In the genomic region with DNA sequence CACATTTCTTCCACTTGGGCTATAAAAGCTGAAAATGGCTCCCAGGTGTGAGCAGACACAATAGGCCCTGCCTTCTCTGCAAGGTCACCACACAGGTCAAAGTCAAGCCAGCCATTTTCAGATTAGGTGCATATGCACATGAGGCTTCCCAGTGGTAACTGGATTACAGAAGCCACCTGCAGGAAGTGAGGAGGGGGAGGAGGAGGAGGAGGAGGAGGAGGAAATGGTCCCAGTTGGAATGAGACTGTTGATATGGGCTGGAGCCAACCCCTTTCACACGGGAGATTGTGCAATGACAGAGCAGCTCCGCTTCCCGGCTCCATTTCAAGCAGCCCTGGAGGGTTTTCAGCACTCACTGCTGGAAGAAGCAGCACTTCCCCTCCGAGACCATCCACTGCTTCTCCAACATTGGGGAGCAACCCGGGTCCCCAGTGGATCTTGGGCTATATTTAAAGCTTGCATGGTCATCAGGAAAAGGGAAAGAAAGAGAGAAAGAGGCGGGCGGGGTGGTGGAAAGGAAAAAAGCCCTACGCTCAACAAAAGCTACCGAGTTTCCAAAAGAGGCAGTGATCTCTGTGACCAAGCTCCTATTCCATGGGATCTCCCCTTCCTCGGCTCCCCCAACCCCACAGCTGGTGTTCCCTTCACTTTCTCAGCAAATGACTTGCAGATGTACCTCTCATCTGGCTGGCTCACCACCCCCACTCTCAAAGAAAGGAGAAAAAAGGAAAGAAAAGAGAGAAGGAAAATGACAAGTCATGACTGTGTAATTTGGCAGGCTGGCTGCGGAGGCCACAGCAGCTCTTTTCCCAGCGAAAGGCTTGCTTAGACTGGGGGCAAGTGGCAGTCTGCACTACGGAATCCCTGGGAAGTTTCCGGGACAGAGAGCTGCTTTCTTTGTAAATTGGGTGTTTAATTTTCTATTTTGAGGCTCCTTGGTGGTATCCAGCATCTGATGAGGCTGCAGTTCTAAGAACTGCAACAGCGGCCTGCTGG, we compare ENCODE assay signal across 8 cellular contexts. TPM values are rescaled to one million over a fixed set of nuclear protein-coding genes. Genes with fewer than 3 reads are reported as not detected.
DNase-seq lines count a peak whose midpoint lies in the region; ATAC-seq, FAIRE-seq and TF ChIP-seq lines count a peak whose summit lies in the region.

No MANE protein-coding gene starts in this region.

- CTCF ChIA-PET in AG04449 (lab: Yijun Ruan, JAX) = interaction anchor here (0.9 to 2.2 kb wide), 12 partner anchors 9 to 379 kb away, joined by 3 to 9 read pairs (median 4); no protein-coding TSS in a partner anchor
- CTCF ChIA-PET in MCF 10A (lab: Yijun Ruan, JAX) = interaction anchor here (0.5 to 1.7 kb wide), 6 partner anchors 11 to 379 kb away, joined by 3 to 7 read pairs (median 3); no protein-coding TSS in a partner anchor

- intact Hi-C loops in MCF 10A (cut with micrococcal nuclease) = no loop called here

- no peaks in the 10 kb centered on the region for H4K20me1 ChIP-seq in keratinocyte (ENCODE audit: control insufficient read depth, extremely low read depth, insufficient read depth, low read length)

- peak overlapping the region; percentile 66 for H2AFZ ChIP-seq in keratinocyte (ENCODE audit: control insufficient read depth, low read length)

- H3K9me1 ChIP-seq in keratinocyte (ENCODE audit: control insufficient read depth, extremely low read depth, insufficient read depth, low read length) = no peaks in the 10 kb centered on the region

- POLR2A ChIA-PET in AG04449 (lab: Yijun Ruan, JAX) = interaction anchor here (0.7 to 1.1 kb wide), 4 partner anchors 11 to 151 kb away, joined by 3 to 4 read pairs (median 3); no protein-coding TSS in a partner anchor
- POLR2A ChIA-PET in MCF 10A (lab: Yijun Ruan, JAX) = interaction anchor here (0.9 to 2.1 kb wide), 8 partner anchors 8 to 362 kb away, joined by 3 to 11 read pairs (median 4); no protein-coding TSS in a partner anchor

- peak overlapping the region; percentile 73 for H3K4me2 ChIP-seq in keratinocyte (ENCODE audit: control insufficient read depth, extremely low read depth, insufficient read depth, low read depth, low read length)

- FAIRE-seq in keratinocyte (lab: Jason Lieb, UNC) = peak; percentile 95

- no peaks in the 10 kb centered on the region for H3K36me3 ChIP-seq in MG63
- peaks cover 0 to 3% of the 10 kb centered on the region in 2 experiments for H3K36me3 ChIP-seq in keratinocyte (ENCODE audit: control insufficient read depth in 2 of 2, extremely low read depth in 1 of 2, insufficient read depth in 2 of 2, low read length in 2 of 2)

- DNase-seq in AG04449 (ENCODE audit: low read depth, low spot score) (no peak), MG63 (peak; percentile 63), MCF 10A (ENCODE audit: unreplicated experiment) (peak; percentile 90), keratinocyte (ENCODE audit: low read depth, low spot score) (no peak)

- no peak for ATAC-seq in GM18517 (IDR thresholded peaks at IDR 0.05; ENCODE audit: unreplicated experiment)
- no peak for ATAC-seq in GM21447 (IDR thresholded peaks at IDR 0.05; ENCODE audit: unreplicated experiment)
- no peak for ATAC-seq in GM21367 (IDR thresholded peaks at IDR 0.05; ENCODE audit: unreplicated experiment)

- H3K27ac ChIP-seq in keratinocyte (ENCODE audit: control insufficient read depth, insufficient read depth, low read length) (peak overlapping the region; percentile 74), temporal lobe (ENCODE audit: low read depth, low read length) (peak overlapping the region; percentile 15)

- H3K9me3 Mint-ChIP-seq in MCF 10A (ENCODE audit: unreplicated experiment) = no peaks in the 10 kb centered on the region

- peak overlapping the region; percentile 89 for H3K27ac Mint-ChIP-seq in MCF 10A (ENCODE audit: low read depth, unreplicated experiment)

- H3K4me3 Mint-ChIP-seq in MCF 10A (ENCODE audit: unreplicated experiment) = peak overlapping the region; percentile 51

- no TSS peak for BruUV-seq in MCF 10A (replicated peaks; lab: Mats Ljungman, UMichigan)

- H3K4me1 ChIP-seq in keratinocyte (ENCODE audit: control insufficient read depth, extremely low read depth, insufficient read depth, low read length) = peaks cover 42% of the 10 kb centered on the region

- H3K4me1 Mint-ChIP-seq in MCF 10A (ENCODE audit: insufficient read depth, unreplicated experiment) = peaks cover 35% of the 10 kb centered on the region

- no peaks in the 10 kb centered on the region for H3K27me3 Mint-ChIP-seq in MCF 10A (ENCODE audit: insufficient read depth, unreplicated experiment)

- H3K9ac ChIP-seq in keratinocyte (ENCODE audit: control insufficient read depth, extremely low read depth, insufficient read depth, low read length) = peak overlapping the region; percentile 63

- H3K27me3 ChIP-seq in MG63 (no peaks in the 10 kb centered on the region), keratinocyte (ENCODE audit: control insufficient read depth, extremely low read depth, insufficient read depth, low read length) (no peaks in the 10 kb centered on the region)

- dilution Hi-C loops in keratinocyte (cut with MboI; ENCODE audit: extremely low pct_ligation_motif_present, low sequenced_read_pairs) = no loop called here

- H3K4me3 ChIP-seq in AG04449 (ENCODE audit: low read depth, low read length) (peak overlapping the region; percentile 20), MG63 (no peak overlapping the region), keratinocyte (ENCODE audit: control insufficient read depth in 2 of 3, extremely low read depth in 1 of 3, insufficient read depth in 2 of 3, low read depth in 1 of 3, low read length in 3 of 3) (peak overlapping the region in 2 of 3 experiments; percentile 44 to 61)

- no peak for TF ChIP-seq CTCF in AG04449 (IDR thresholded peaks at IDR 0.05; ENCODE audit: insufficient read depth, low read length, missing control alignments)
- no peak for TF ChIP-seq CTCF in MCF 10A (IDR thresholded peaks at IDR 0.05; ENCODE audit: unreplicated experiment)
- no peak for TF ChIP-seq CTCF in keratinocyte (optimal IDR thresholded peaks at IDR 0.05 in 1 of 3, IDR thresholded peaks at IDR 0.05 in 1 of 3, conservative IDR thresholded peaks at IDR 0.05 in 1 of 3; ENCODE audit: extremely low read depth in 1 of 3, insufficient read depth in 2 of 3, low read length in 3 of 3)

- H3K9me3 ChIP-seq in MG63 = no peaks in the 10 kb centered on the region
- no peaks in the 10 kb centered on the region for H3K9me3 ChIP-seq in keratinocyte (ENCODE audit: control insufficient read depth, low read depth, low read length)

- H3K36me3 Mint-ChIP-seq in MCF 10A (ENCODE audit: insufficient read depth, unreplicated experiment) = no peaks in the 10 kb centered on the region

- H3K79me2 ChIP-seq in keratinocyte (ENCODE audit: control insufficient read depth, insufficient read depth, low read length) = peaks cover 14% of the 10 kb centered on the region

RNA-seq across cellular contexts. Expression of a gene that starts 58.3 kb away (rescaled TPM):
- 8.4 and 9.3 TPM in 2 replicates for total RNA-seq in MG63 (2014; rRNA removed; shearing (Covaris generic); ENCODE audit: low replicate concordance)
- total RNA-seq in MCF 10A (2022) (15.2 and 17.2 TPM in 2 replicates), temporal lobe (41.3 TPM)
- polyA plus RNA-seq in keratinocyte = 6.8 to 18.5 TPM (median 17.2 TPM) in 3 replicates
- polyA plus RNA-seq in keratinocyte (2011; ENCODE audit: low read depth) = 2.9 TPM
- polyA plus RNA-seq in keratinocyte (2011; cell fraction: cytosol; rRNA removed) = 8.3 and 9.4 TPM in 2 replicates
- 22.2 and 27.2 TPM in 2 replicates for polyA plus RNA-seq in keratinocyte (2011; cell fraction: nucleus; rRNA removed)
- 4.2 and 16.4 TPM in 2 replicates for polyA plus RNA-seq in keratinocyte (2012; ENCODE audit: low replicate concordance)
- polyA minus RNA-seq in keratinocyte = 27.4 to 75.5 TPM (median 34.8 TPM) in 3 replicates
- 12.9 TPM for polyA minus RNA-seq in keratinocyte (2011; cell fraction: cytosol; rRNA and poly(A)+ RNA removed)
- polyA minus RNA-seq in keratinocyte (2011; cell fraction: nucleus; rRNA and poly(A)+ RNA removed) = 26.0 and 36.4 TPM in 2 replicates

Comparison
In these comparisons a context has a peak if more than half of its experiments do, and no peak if none do; other contexts are left out.
1. DNase-seq: peak in MG63 (single experiment) and MCF 10A (single experiment); none in AG04449 (single experiment) and keratinocyte (single experiment).